1 cellular context compared by ENCODE assay signal in genomic region chr2:54975598-54976507, GRCh38.
TF ChIP-seq lines count a peak whose summit lies in the region.

No MANE protein-coding gene starts in this region.

TF ChIP-seq in IMR-90, 13 proteins besides CTCF, POLR2A, EP300 and RAD21:
- TF ChIP-seq CEBPB (IDR thresholded peaks at IDR 0.05; ENCODE audit: low read depth, low read length), result no peak
- TF ChIP-seq RCOR1 (IDR thresholded peaks at IDR 0.05; ENCODE audit: insufficient replicate concordance, low read length), result no peak
- TF ChIP-seq RFX5 (IDR thresholded peaks at IDR 0.05; ENCODE audit: low read depth, low read length), result no peak
- no peak for TF ChIP-seq MAFK (IDR thresholded peaks at IDR 0.05; ENCODE audit: low read depth, low read length)
- no peak for TF ChIP-seq BHLHE40 (IDR thresholded peaks at IDR 0.05; ENCODE audit: low read depth, low read length)
- TF ChIP-seq MAZ (IDR thresholded peaks at IDR 0.05; ENCODE audit: borderline replicate concordance, low read depth, low read length), result no peak
- TF ChIP-seq USF2 (IDR thresholded peaks at IDR 0.05; ENCODE audit: low read depth, low read length), result no peak
- TF ChIP-seq ELK1 (IDR thresholded peaks at IDR 0.05; ENCODE audit: borderline replicate concordance, low read depth, low read length), result no peak
- no peak for TF ChIP-seq MXI1 (IDR thresholded peaks at IDR 0.05; ENCODE audit: borderline replicate concordance, low read depth, low read length)
- no peak for TF ChIP-seq SMC3 (IDR thresholded peaks at IDR 0.05; ENCODE audit: low read depth, low read length)
